ENCODE assay signal across 11 cellular contexts in genomic region chr9:131254107-131254491, GRCh38. TPM values are rescaled to one million over a fixed set of nuclear protein-coding genes. Genes with fewer than 3 reads are reported as not detected.
A peak's percentile ranks its signal among the peaks of the same experiment; 100 is the strongest.
DNase-seq lines count a peak whose midpoint lies in the region; ATAC-seq, FAIRE-seq and TF ChIP-seq lines count a peak whose summit lies in the region.
"Had no signal": no experiment of that assay in that cellular context is flagged by ENCODE, and none has a peak within 500 bp of the region (broad histone marks: within the 10 kb centered on the region; RNA-seq: fewer than 3 reads in every experiment).

No MANE protein-coding gene starts in this region.

- H3K27me3 ChIP-seq in Peyer's patch (no peaks in the 10 kb centered on the region), sigmoid colon (no peaks in the 10 kb centered on the region)
- H3K27me3 ChIP-seq: tibial artery had no signal

- TF ChIP-seq POLR2A in Peyer's patch (IDR thresholded peaks at IDR 0.05) (no peak), sigmoid colon (IDR thresholded peaks at IDR 0.05) (no peak), H54 (IDR thresholded peaks at IDR 0.05; ENCODE audit: low read depth, low read length) (no peak)

- no peak for TF ChIP-seq CTCF in Peyer's patch (IDR thresholded peaks at IDR 0.05)
- TF ChIP-seq CTCF in sigmoid colon (IDR thresholded peaks at IDR 0.05): no peak

- H3K4me3 ChIP-seq in Peyer's patch (no peak overlapping the region), sigmoid colon (no peak overlapping the region)
- H3K4me3 ChIP-seq: tibial artery had no signal

- H3K4me1 ChIP-seq in Peyer's patch (peaks cover 0 to 41% (median 17%) of the 10 kb centered on the region in 4 donors), sigmoid colon (peaks cover 0 to 3% (median 0%) of the 10 kb centered on the region in 4 donors)

- peak overlapping the region in 3 of 4 donors; percentile 45 to 92 (median 74) for H3K27ac ChIP-seq in Peyer's patch
- H3K27ac ChIP-seq in sigmoid colon: peak overlapping the region in 3 of 4 donors; percentile 31 to 47 (median 40)
- H3K27ac ChIP-seq: tibial artery, VCaP had no signal

- no peaks in the 10 kb centered on the region for H3K9me3 ChIP-seq in Peyer's patch
- H3K9me3 ChIP-seq in sigmoid colon: no peaks in the 10 kb centered on the region
- H3K9me3 ChIP-seq: tibial artery had no signal

- FAIRE-seq in GM18507 (lab: Jason Lieb, UNC) (peak; percentile 33), H54 (lab: Jason Lieb, UNC) (no peak)

- intact Hi-C loops in sigmoid colon (cut with DNase I): no loop called here

- DNase-seq in GM18507 (ENCODE audit: extremely low spot score, insufficient read length, low read depth): no peak
- DNase-seq in Peyer's patch: peak in 2 of 3 donors; percentile 47 to 69
- peak; percentile 78 for DNase-seq in germinal center (ENCODE audit: low spot score)
- DNase-seq in sigmoid colon: no peak
- DNase-seq in H54 (ENCODE audit: insufficient read length, low spot score): no peak
- no peak for DNase-seq in D341Med (ENCODE audit: low spot score)
- DNase-seq: occipital lobe had no signal

- WGBS in sigmoid colon, 2 donors: 62 to 85% methylated on average over 12 of the region's 12 CpGs

- ATAC-seq in GM18861 (IDR thresholded peaks at IDR 0.05; ENCODE audit: unreplicated experiment) (no peak), HG02759 (IDR thresholded peaks at IDR 0.05; ENCODE audit: unreplicated experiment) (no peak)

- no peak for TF ChIP-seq EP300 in sigmoid colon (IDR thresholded peaks at IDR 0.05)

- H3K36me3 ChIP-seq in Peyer's patch (no peaks in the 10 kb centered on the region), sigmoid colon (no peaks in the 10 kb centered on the region)
- H3K36me3 ChIP-seq: tibial artery had no signal

RNA-seq across cellular contexts. Expression of gene FAM78A, which starts 22.2 kb away (rescaled TPM):
- 1 to 10 TPM in 3 of 4 donors, under 1 TPM in 1; 0.95 to 8.3 (median 3.3) TPM for total RNA-seq in Peyer's patch
- 1 to 10 TPM; 1.2 to 3.0 (median 2.2) TPM for total RNA-seq in sigmoid colon
- polyA plus RNA-seq in sigmoid colon: 10 to 100 TPM in 1 of 3 donors, 1 to 10 TPM in 1, under 1 TPM in 1; 0.60 to 11.9 (median 1.4) TPM

RNA-seq across cellular contexts. Expression of gene PLPP7, which starts 35.4 kb away (rescaled TPM):
- total RNA-seq in Peyer's patch: 1 to 10 TPM; 1.3 to 3.3 (median 2.4) TPM
- 10 to 100 TPM; 14.3 to 31.9 (median 16.8) TPM for total RNA-seq in sigmoid colon
- polyA plus RNA-seq in sigmoid colon: 1 to 10 TPM in 2 of 3 donors, under 1 TPM in 1; 0.46 to 1.8 (median 1.5) TPM

Comparison
In these comparisons a context has a peak if more than half of its experiments do, and no peak if none do; other contexts are left out.
1. DNase-seq: peak in Peyer's patch (2 of 3) and germinal center (single experiment); none in GM18507 (single experiment), sigmoid colon (single experiment), H54 (single experiment) and D341Med (single experiment).